In the genomic region with DNA sequence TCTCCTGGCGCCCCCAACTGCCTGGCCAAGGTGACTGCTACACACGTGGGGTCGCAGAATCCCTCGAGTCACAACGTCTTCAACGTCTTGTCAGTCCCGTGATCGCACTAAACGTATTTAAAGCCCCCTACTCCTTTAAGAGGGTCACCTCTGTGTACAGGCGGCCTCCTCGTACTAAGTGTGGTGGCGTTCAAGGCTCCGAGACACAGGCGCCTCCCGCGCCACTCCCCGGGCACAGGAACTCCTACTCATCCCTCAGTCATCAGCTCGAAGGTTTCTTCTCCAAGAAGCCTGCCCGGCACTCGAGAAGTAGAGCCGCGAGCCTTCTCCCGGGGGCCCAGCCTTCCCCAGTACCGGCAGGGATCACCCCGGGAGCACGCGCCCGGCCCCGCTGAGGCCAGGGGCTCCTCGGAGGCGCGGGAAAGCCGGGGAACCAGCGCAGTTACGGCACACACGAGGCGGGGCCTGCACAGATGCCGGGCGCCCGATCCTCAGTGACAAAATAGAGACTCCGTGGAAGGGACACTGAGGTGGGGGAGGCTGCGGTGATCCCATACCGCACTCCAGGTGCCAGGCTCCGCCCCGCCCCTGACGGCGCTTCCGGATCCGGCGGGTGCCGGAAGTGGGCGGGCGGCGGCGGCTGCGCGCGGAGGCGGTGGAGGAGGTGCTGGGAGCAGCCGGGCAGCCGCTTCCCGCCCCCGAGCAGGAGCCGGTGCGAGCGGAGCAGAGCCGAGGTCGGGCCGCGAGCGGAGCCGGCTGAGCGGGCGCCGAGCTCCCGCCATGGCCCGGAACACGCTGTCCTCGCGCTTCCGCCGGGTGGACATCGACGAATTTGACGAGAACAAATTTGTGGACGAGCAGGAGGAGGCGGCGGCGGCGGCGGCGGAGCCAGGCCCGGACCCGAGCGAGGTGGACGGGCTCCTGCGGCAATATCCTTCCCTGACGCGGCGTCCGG, we compare ENCODE assay signal across 8 cellular contexts. TPM values are rescaled to one million over a fixed set of nuclear protein-coding genes. Genes with fewer than 3 reads are reported as not detected.
DNase-seq lines count a peak whose midpoint lies in the region; ATAC-seq and TF ChIP-seq lines count a peak whose summit lies in the region.

No MANE protein-coding gene starts in this region.

- DNase-seq in AG20443 (ENCODE audit: low spot score) = peak; percentile 98
- DNase-seq in NCI-H345 treated with DMSO at 0.1 percent for 48 hours (lab: John Stamatoyannopoulos, UW; ENCODE audit: unreplicated experiment) = peak; percentile 72
- peak; percentile 96 for DNase-seq in activated CD4-positive, alpha-beta T cell treated with anti-CD3 and anti-CD28 coated beads for 36 hours
- peak; percentile 77 for DNase-seq in choroid plexus epithelial cell (ENCODE audit: low read depth)
- DNase-seq in stimulated activated CD4-positive, alpha-beta T cell treated with anti-CD3 and anti-CD28 coated beads, Interleukin-1b, Interleukin-23, amount 100 ng/mL, for 24 hours (ENCODE audit: low read depth in 4 of 4, low spot score in 1 of 4) = peak; percentile 81 to 90 (median 87)

- H3K27ac ChIP-seq in layer of hippocampus (ENCODE audit: low read depth, low read length) = peak overlapping the region; percentile 80

- POLR2A ChIA-PET in activated CD4-positive, alpha-beta T cell treated with anti-CD3 and anti-CD28 coated beads for 36 hours (lab: Charles Lee) = interaction anchor here (0.6 to 3.1 kb wide), 5 partner anchors 8 to 133 kb away, joined by 3 to 33 read pairs (median 7); partner anchors contain the start of genes ARPC5L and RPL35

- H3K27me3 ChIP-seq in layer of hippocampus (ENCODE audit: control insufficient read depth, insufficient read depth, low read length) = no peaks in the 10 kb centered on the region

- peaks cover 50% of the 10 kb centered on the region for H3K36me3 Mint-ChIP-seq in activated CD4-positive, alpha-beta T cell treated with anti-CD3 and anti-CD28 coated beads for 36 hours (ENCODE audit: low read depth)

- peak; percentile 66 for ATAC-seq in GM18907 (IDR thresholded peaks at IDR 0.05; ENCODE audit: unreplicated experiment)
- peak; percentile 60 for ATAC-seq in HG03135 (IDR thresholded peaks at IDR 0.05; ENCODE audit: unreplicated experiment)
- ATAC-seq in activated CD4-positive, alpha-beta T cell treated with anti-CD3 and anti-CD28 coated beads for 36 hours = peak; percentile 59

- no peaks in the 10 kb centered on the region for H3K27me3 Mint-ChIP-seq in activated CD4-positive, alpha-beta T cell treated with anti-CD3 and anti-CD28 coated beads for 36 hours

- no peaks in the 10 kb centered on the region for H3K9me3 Mint-ChIP-seq in activated CD4-positive, alpha-beta T cell treated with anti-CD3 and anti-CD28 coated beads for 36 hours (ENCODE audit: low read depth)

- peak overlapping the region; percentile 98 for H3K27ac Mint-ChIP-seq in activated CD4-positive, alpha-beta T cell treated with anti-CD3 and anti-CD28 coated beads for 36 hours

- H3K4me1 Mint-ChIP-seq in activated CD4-positive, alpha-beta T cell treated with anti-CD3 and anti-CD28 coated beads for 36 hours = peaks cover 42% of the 10 kb centered on the region

- TF ChIP-seq CTCF in choroid plexus epithelial cell (conservative IDR thresholded peaks at IDR 0.05; ENCODE audit: low read depth, low read length) = peak; percentile 36

- intact Hi-C loops in activated CD4-positive, alpha-beta T cell treated with anti-CD3 and anti-CD28 coated beads for 36 hours (cut with DNase I, micrococcal nuclease) = loop anchor here in 1 of 2 experiments (1.0 to 10.0 kb wide), 5 partner anchors 393 to 1856 kb away; partner anchors contain the start of genes GAPVD1, MAPKAP1, PBX3 and PSMB7

- peak overlapping the region; percentile 96 for H3K4me3 ChIP-seq in choroid plexus epithelial cell (ENCODE audit: low read depth, low read length)

- H3K4me3 Mint-ChIP-seq in activated CD4-positive, alpha-beta T cell treated with anti-CD3 and anti-CD28 coated beads for 36 hours = peak overlapping the region; percentile 98

- CTCF ChIA-PET in activated CD4-positive, alpha-beta T cell treated with anti-CD3 and anti-CD28 coated beads for 36 hours (lab: Charles Lee) = interaction anchor here (0.6 to 1.8 kb wide), 3 partner anchors 15 to 277 kb away, joined by 3 to 5 read pairs (median 3); partner anchors contain the start of gene WDR38

RNA-seq across cellular contexts. Expression of gene ARPC5L, which starts 6.9 kb away (rescaled TPM):
- total RNA-seq in activated CD4-positive, alpha-beta T cell treated with anti-CD3 and anti-CD28 coated beads for 36 hours = 10 to 100 TPM; 51.9 to 95.9 TPM

RNA-seq across cellular contexts. Expression of gene RPL35, which starts 7.0 kb away (rescaled TPM):
- 1,000 to 10,000 TPM; 2,227 to 2,561 TPM for total RNA-seq in activated CD4-positive, alpha-beta T cell treated with anti-CD3 and anti-CD28 coated beads for 36 hours

RNA-seq across cellular contexts. Expression of gene WDR38, which starts 15.5 kb away (rescaled TPM):
- total RNA-seq in activated CD4-positive, alpha-beta T cell treated with anti-CD3 and anti-CD28 coated beads for 36 hours = not detected

Comparison
In these comparisons a context has a peak if more than half of its experiments do, and no peak if none do; other contexts are left out.
1. Peak in every context shown above with its lines: DNase-seq, ATAC-seq, H3K4me3 ChIP-seq and H3K27ac ChIP-seq.